1 cellular context compared by ENCODE assay signal in the genomic region with DNA sequence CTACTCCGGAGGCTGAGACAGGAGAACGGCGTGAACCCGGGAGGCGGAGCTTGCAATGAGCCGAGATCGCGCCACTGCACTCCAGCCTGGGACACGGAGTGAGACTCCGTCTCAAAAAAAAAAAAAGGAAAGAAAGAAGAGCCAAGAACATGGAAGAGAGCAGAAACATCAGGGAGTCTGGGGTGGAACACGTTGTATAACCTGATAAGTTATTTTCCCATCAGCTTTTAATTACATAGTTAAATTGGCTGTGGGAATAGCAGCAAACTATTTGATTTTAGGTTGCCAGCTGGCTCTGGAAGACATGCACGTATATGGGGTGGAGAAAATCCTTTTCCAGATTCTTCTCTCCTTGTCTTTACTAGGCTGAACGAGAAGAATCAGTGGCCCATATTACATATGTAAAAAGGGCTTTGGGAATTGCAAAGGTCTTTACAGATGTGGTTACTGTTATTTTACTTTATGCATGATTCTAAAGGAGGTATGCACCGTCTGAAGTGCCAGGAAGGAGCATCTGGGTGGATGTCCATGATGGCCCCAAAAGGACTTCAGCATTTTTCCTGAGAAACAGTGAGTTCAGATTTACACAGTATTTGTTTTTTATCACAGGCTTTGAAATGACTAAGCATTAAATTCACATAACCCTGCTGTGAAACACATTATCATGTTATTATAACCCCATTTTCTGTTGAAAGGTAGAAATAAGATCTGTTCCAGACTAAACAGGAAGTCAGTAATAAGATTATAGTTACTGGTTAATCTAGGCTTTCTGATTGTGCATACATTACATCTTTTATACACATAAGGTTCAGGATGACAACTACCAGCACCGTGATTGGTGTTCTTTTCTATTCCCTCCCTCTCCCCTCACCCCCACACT.
TF ChIP-seq lines count a peak whose summit lies in the region.

No MANE protein-coding gene starts in this region.

TF ChIP-seq in HEK293, 187 proteins besides CTCF, POLR2A, EP300 and RAD21 (continued from another document):
- TF ChIP-seq, protein P1, sequence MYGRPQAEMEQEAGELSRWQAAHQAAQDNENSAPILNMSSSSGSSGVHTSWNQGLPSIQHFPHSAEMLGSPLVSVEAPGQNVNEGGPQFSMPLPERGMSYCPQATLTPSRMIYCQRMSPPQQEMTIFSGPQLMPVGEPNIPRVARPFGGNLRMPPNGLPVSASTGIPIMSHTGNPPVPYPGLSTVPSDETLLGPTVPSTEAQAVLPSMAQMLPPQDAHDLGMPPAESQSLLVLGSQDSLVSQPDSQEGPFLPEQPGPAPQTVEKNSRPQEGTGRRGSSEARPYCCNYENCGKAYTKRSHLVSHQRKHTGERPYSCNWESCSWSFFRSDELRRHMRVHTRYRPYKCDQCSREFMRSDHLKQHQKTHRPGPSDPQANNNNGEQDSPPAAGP (tag by site-specific recombination; IDR thresholded peaks at IDR 0.05) = no peak
- TF ChIP-seq ZNF16 (tag by site-specific recombination; IDR thresholded peaks at IDR 0.05; ENCODE audit: low read depth) = no peak
- no peak for TF ChIP-seq ZNF747 (tag by site-specific recombination; IDR thresholded peaks at IDR 0.05)
- TF ChIP-seq HOXC10 (CRISPR knock-in tag; IDR thresholded peaks at IDR 0.05) = no peak
- no peak for TF ChIP-seq ZEB2 (tag by site-specific recombination; IDR thresholded peaks at IDR 0.05)
- no peak for TF ChIP-seq ZNF169 (tag by site-specific recombination; IDR thresholded peaks at IDR 0.05)
- TF ChIP-seq, protein P2, sequence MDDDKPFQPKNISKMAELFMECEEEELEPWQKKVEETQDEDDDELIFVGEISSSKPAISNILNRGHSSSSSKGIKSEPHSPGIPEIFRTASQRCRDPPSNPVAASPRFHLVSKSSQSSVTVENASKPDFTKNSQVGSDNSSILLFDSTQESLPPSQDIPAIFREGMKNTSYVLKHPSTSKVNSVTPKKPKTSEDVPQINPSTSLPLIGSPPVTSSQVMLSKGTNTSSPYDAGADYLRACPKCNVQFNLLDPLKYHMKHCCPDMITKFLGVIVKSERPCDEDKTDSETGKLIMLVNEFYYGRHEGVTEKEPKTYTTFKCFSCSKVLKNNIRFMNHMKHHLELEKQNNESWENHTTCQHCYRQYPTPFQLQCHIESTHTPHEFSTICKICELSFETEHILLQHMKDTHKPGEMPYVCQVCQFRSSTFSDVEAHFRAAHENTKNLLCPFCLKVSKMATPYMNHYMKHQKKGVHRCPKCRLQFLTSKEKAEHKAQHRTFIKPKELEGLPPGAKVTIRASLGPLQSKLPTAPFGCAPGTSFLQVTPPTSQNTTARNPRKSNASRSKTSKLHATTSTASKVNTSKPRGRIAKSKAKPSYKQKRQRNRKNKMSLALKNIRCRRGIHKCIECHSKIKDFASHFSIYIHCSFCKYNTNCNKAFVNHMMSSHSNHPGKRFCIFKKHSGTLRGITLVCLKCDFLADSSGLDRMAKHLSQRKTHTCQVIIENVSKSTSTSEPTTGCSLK (tag by site-specific recombination; IDR thresholded peaks at IDR 0.05) = no peak
- 0 out of 2 replicates have a peak, but pooled peaks have one; percentile 29 for TF ChIP-seq SP7 (tag by site-specific recombination; IDR thresholded peaks at IDR 0.05)
- no peak for TF ChIP-seq KLF1 (tag by site-specific recombination; IDR thresholded peaks at IDR 0.05)
- TF ChIP-seq, protein P3, sequence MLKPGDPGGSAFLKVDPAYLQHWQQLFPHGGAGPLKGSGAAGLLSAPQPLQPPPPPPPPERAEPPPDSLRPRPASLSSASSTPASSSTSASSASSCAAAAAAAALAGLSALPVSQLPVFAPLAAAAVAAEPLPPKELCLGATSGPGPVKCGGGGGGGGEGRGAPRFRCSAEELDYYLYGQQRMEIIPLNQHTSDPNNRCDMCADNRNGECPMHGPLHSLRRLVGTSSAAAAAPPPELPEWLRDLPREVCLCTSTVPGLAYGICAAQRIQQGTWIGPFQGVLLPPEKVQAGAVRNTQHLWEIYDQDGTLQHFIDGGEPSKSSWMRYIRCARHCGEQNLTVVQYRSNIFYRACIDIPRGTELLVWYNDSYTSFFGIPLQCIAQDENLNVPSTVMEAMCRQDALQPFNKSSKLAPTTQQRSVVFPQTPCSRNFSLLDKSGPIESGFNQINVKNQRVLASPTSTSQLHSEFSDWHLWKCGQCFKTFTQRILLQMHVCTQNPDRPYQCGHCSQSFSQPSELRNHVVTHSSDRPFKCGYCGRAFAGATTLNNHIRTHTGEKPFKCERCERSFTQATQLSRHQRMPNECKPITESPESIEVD (tag by site-specific recombination; IDR thresholded peaks at IDR 0.05) = peak; percentile 81
- TF ChIP-seq, protein P4, sequence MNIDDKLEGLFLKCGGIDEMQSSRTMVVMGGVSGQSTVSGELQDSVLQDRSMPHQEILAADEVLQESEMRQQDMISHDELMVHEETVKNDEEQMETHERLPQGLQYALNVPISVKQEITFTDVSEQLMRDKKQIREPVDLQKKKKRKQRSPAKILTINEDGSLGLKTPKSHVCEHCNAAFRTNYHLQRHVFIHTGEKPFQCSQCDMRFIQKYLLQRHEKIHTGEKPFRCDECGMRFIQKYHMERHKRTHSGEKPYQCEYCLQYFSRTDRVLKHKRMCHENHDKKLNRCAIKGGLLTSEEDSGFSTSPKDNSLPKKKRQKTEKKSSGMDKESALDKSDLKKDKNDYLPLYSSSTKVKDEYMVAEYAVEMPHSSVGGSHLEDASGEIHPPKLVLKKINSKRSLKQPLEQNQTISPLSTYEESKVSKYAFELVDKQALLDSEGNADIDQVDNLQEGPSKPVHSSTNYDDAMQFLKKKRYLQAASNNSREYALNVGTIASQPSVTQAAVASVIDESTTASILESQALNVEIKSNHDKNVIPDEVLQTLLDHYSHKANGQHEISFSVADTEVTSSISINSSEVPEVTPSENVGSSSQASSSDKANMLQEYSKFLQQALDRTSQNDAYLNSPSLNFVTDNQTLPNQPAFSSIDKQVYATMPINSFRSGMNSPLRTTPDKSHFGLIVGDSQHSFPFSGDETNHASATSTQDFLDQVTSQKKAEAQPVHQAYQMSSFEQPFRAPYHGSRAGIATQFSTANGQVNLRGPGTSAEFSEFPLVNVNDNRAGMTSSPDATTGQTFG (tag by site-specific recombination; IDR thresholded peaks at IDR 0.05; ENCODE audit: borderline replicate concordance) = no peak
- no peak for TF ChIP-seq ZSCAN30 (tag by site-specific recombination; IDR thresholded peaks at IDR 0.05)
- TF ChIP-seq, protein P5, sequence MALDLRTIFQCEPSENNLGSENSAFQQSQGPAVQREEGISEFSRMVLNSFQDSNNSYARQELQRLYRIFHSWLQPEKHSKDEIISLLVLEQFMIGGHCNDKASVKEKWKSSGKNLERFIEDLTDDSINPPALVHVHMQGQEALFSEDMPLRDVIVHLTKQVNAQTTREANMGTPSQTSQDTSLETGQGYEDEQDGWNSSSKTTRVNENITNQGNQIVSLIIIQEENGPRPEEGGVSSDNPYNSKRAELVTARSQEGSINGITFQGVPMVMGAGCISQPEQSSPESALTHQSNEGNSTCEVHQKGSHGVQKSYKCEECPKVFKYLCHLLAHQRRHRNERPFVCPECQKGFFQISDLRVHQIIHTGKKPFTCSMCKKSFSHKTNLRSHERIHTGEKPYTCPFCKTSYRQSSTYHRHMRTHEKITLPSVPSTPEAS (tag by site-specific recombination; IDR thresholded peaks at IDR 0.05) = no peak
- no peak for TF ChIP-seq ZNF830 (tag by site-specific recombination; IDR thresholded peaks at IDR 0.05; ENCODE audit: low read depth)
- peak; percentile 48; the same call in 1 of the 2 replicates for TF ChIP-seq ZBTB8A (tag by site-specific recombination; IDR thresholded peaks at IDR 0.05)
- no peak for TF ChIP-seq ZFP37 (tag by site-specific recombination; IDR thresholded peaks at IDR 0.05)
- TF ChIP-seq OSR2 (tag by site-specific recombination; IDR thresholded peaks at IDR 0.05) = peak; percentile 44; the same call in 1 of the 2 replicates
- TF ChIP-seq, protein P6, sequence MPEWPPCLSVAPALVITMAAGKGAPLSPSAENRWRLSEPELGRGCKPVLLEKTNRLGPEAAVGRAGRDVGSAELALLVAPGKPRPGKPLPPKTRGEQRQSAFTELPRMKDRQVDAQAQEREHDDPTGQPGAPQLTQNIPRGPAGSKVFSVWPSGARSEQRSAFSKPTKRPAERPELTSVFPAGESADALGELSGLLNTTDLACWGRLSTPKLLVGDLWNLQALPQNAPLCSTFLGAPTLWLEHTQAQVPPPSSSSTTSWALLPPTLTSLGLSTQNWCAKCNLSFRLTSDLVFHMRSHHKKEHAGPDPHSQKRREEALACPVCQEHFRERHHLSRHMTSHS (tag by site-specific recombination; IDR thresholded peaks at IDR 0.05) = no peak
- TF ChIP-seq ZNF266 (tag by site-specific recombination; IDR thresholded peaks at IDR 0.05; ENCODE audit: low read depth) = no peak
- TF ChIP-seq ZNF248 (tag by site-specific recombination; IDR thresholded peaks at IDR 0.05) = no peak
